In the genomic region with DNA sequence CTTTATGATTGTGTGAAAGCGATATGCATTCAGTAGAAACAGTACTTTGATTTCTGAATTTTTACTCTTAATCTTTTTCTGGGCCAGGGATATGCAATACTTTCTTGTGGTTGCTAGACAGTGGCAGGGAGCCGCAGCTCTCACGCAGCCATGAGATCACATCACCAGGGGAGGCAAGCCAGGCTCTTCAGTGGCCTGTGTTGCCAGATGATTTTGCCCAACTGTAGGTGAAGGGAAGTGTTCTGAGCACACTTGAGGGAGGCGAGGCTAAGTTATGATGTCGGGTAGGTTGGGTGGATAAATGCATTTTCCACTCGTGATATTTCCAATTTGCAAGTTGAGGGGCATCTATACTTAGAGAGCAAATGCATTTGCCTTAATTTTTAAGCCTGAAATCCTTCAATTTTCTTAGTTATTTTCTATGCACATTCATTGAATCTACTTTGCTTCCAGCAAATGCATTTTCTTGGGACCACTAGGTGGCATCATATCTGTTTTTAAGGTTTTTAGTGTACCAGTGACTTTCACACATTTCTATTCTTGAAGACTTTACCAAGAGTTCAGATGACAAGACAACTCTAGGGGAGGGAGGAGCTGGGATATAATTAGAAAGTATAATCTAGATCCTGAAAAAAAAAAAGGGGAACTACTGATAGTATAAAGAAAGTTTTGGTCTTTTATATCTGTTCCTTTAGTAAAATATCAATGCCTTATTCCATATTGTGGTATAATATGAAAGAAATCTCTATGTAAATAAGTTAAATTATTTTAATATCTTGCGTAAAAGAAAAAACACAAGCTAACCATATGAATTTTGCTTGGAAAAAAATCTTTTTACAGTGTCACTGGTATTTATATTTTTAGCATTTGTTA, we compare ENCODE assay signal across 8 cellular contexts.
DNase-seq lines count a peak whose midpoint lies in the region; ATAC-seq lines count a peak whose summit lies in the region.

No MANE protein-coding gene starts in this region.

- DNase-seq in NCI-H2081 (lab: John Stamatoyannopoulos, UW) (peak; percentile 28 to 43), NCI-H2081 treated with DMSO at 0.1 percent for 48 hours (lab: John Stamatoyannopoulos, UW) (no peak), NCI-H1092 treated with DMSO at 0.1 percent for 48 hours (lab: John Stamatoyannopoulos, UW) (peak; percentile 57), amniotic epithelial cell (ENCODE audit: low read depth) (peak; percentile 1), kidney tubule cell (ENCODE audit: low spot score) (peak; percentile 56), DMS114 treated with DMSO at 0.1 percent for 48 hours (lab: John Stamatoyannopoulos, UW; ENCODE audit: unreplicated experiment) (no peak)
- DNase-seq in activated CD4-positive, CD25-positive, alpha-beta regulatory T cell treated with anti-CD3 and anti-CD28 coated beads, Interleukin-2, amount 50 U/mL, for 72 hours, result no peak

- no peak for ATAC-seq in HG02884 (IDR thresholded peaks at IDR 0.05; ENCODE audit: unreplicated experiment)

Comparison
In these comparisons a context has a peak if more than half of its experiments do, and no peak if none do; other contexts are left out.
1. DNase-seq: peak in NCI-H2081 (2 of 2), NCI-H1092 treated with DMSO at 0.1 percent for 48 hours (single experiment), amniotic epithelial cell (single experiment) and kidney tubule cell (single experiment); none in NCI-H2081 treated with DMSO at 0.1 percent for 48 hours (single experiment), activated CD4-positive, CD25-positive, alpha-beta regulatory T cell treated with anti-CD3 and anti-CD28 coated beads, Interleukin-2, amount 50 U/mL, for 72 hours (single experiment) and DMS114 treated with DMSO at 0.1 percent for 48 hours (single experiment).